ENCODE assay signal across 31 cellular contexts in the genomic region with DNA sequence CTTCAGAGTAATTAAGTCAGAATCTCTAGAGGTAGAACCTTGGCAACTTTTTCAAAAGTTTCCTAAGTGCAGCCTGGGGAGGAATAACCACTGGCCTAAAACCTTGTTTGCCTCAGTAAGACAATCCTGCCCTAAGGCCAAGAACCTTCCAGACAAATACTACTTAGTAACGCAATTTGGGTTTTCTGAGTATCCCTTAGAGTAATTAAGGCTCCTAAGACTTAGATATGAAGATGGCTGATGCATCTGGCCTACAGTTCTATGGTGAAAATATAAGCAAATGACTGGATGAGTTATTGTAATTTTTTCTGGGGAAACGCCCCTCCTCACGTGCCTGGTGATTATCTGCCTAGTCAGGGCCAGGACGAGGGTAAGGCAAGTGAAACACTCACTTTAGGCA.
"Had no signal": no experiment of that assay in that cellular context is flagged by ENCODE, and none has a peak within 500 bp of the region (broad histone marks: within the 10 kb centered on the region; RNA-seq: fewer than 3 reads in every experiment).

No MANE protein-coding gene starts in this region.

- DNase-seq: activated CD4-positive, alpha-beta T cell treated with anti-CD3 and anti-CD28 coated beads for 1 hour; activated CD4-positive, alpha-beta T cell treated with anti-CD3 and anti-CD28 coated beads, Interleukin-2, amount 10 ng/mL, durations not matched to agents 24 days and 14 days; activated CD4-positive, alpha-beta T cell treated with anti-CD3 and anti-CD28 coated beads, Interleukin-2, amount 50 U/mL, for 4 hours; activated CD4-positive, CD25-positive, alpha-beta regulatory T cell; activated CD8-positive, alpha-beta T cell treated with anti-CD3 and anti-CD28 coated beads for 36 hours; activated effector memory CD4-positive, alpha-beta T cell treated with anti-CD3 and anti-CD28 coated beads, Interleukin-2, amount 50 U/mL, for 16 hours; activated naive CD4-positive, alpha-beta T cell treated with Interleukin-2 at 50 U/mL for 16 hours; activated naive CD8-positive, alpha-beta T cell treated with anti-CD3 and anti-CD28 coated beads, Interleukin-2, amount 10 ng/mL, durations not matched to agents 7 days and 5 days; activated T-cell treated with anti-CD3 and anti-CD28 coated beads, Interleukin-2, amount 50 U/mL, for 1 hour; activated T-cell treated with anti-CD3 and anti-CD28 coated beads, Interleukin-2, amount 50 U/mL, for 72 hours; amygdala; NCI-H1092 treated with DMSO at 0.1 percent for 48 hours; NCI-H1417; NCI-H146; NCI-H187; NCI-H2029 treated with DMSO at 0.1 percent for 48 hours; NCI-H2107; NCI-H2171; NCI-H510A; NCI-H526; NCI-H748 treated with DMSO at 0.1 percent for 48 hours; NK-92 treated with Interleukin-12 subunit alpha and Interleukin-12 subunit beta, amount 100 ng/mL, for 24 hours; Right ventricle myocardium superior; SW 1271; T1000; WERI-Rb-1 had no signal

- H3K27ac ChIP-seq: ascending aorta, KMS-11, PC-9, WERI-Rb-1 had no signal

- ATAC-seq: activated CD8-positive, alpha-beta T cell treated with anti-CD3 and anti-CD28 coated beads for 36 hours; activated T-cell treated with anti-CD3 and anti-CD28 coated beads, Interleukin-2, amount 50 U/mL, for 72 hours; activated T-helper 17 cell treated with anti-CD3 and anti-CD28 coated beads, Interleukin-2, amount 50 U/mL, for 72 hours had no signal

- H3K27me3 Mint-ChIP-seq: activated CD8-positive, alpha-beta T cell treated with anti-CD3 and anti-CD28 coated beads for 36 hours had no signal

- H3K4me1 ChIP-seq: ascending aorta had no signal

- H3K9ac ChIP-seq: KMS-11 had no signal

- H3K36me3 ChIP-seq: ascending aorta, WERI-Rb-1 had no signal

- H3K27me3 ChIP-seq: ascending aorta had no signal

- H3K4me2 ChIP-seq: KMS-11, PC-9 had no signal

- H3K4me3 ChIP-seq: ascending aorta, PC-9 had no signal

- H3K4me3 Mint-ChIP-seq: activated CD4-positive, alpha-beta T cell treated with anti-CD3 and anti-CD28 coated beads, Interleukin-2, amount 10 ng/mL, durations not matched to agents 24 days and 14 days; activated CD8-positive, alpha-beta T cell treated with anti-CD3 and anti-CD28 coated beads for 36 hours; activated naive CD4-positive, alpha-beta T cell treated with anti-CD3 and anti-CD28 coated beads, Interleukin-2, amount 50 U/mL, for 24 hours; activated naive CD8-positive, alpha-beta T cell treated with anti-CD3 and anti-CD28 coated beads, Interleukin-2, amount 10 ng/mL, durations not matched to agents 7 days and 5 days; activated T-cell treated with anti-CD3 and anti-CD28 coated beads, Interleukin-2, amount 50 U/mL, for 72 hours; activated T-helper 17 cell treated with anti-CD3 and anti-CD28 coated beads, Interleukin-2, amount 50 U/mL, for 72 hours had no signal

- H3K27ac Mint-ChIP-seq: activated CD4-positive, alpha-beta T cell treated with anti-CD3 and anti-CD28 coated beads, Interleukin-2, amount 10 ng/mL, durations not matched to agents 24 days and 14 days; activated CD8-positive, alpha-beta T cell treated with anti-CD3 and anti-CD28 coated beads for 36 hours; activated naive CD4-positive, alpha-beta T cell treated with anti-CD3 and anti-CD28 coated beads, Interleukin-2, amount 50 U/mL, for 24 hours; activated naive CD8-positive, alpha-beta T cell treated with anti-CD3 and anti-CD28 coated beads, Interleukin-2, amount 10 ng/mL, durations not matched to agents 7 days and 5 days; activated T-cell treated with anti-CD3 and anti-CD28 coated beads, Interleukin-2, amount 50 U/mL, for 72 hours; activated T-helper 17 cell treated with anti-CD3 and anti-CD28 coated beads, Interleukin-2, amount 50 U/mL, for 72 hours had no signal
